ENCODE assay signal across 1 cellular context in genomic region chr3:49873623-49874022, GRCh38.
TF ChIP-seq lines count a peak whose summit lies in the region.

No MANE protein-coding gene starts in this region.

TF ChIP-seq in HepG2, 621 proteins besides CTCF, POLR2A, EP300 and RAD21 (continued from another document and continues in another):
- TF ChIP-seq PRDM10 (CRISPR knock-in tag; IDR thresholded peaks at IDR 0.05; ENCODE audit: low read depth) (no peak; the same call in 1 of the 2 replicates), ZFY (CRISPR knock-in tag; IDR thresholded peaks at IDR 0.05) (peak; percentile 94), U2AF2 (IDR thresholded peaks at IDR 0.05; ENCODE audit: low read depth, low read length) (no peak), ZNF136 (CRISPR knock-in tag; IDR thresholded peaks at IDR 0.05; ENCODE audit: low read depth) (no peak), ELF3 (CRISPR knock-in tag; IDR thresholded peaks at IDR 0.05) (0 out of 2 replicates have a peak, but pooled peaks have one; percentile 46), POGZ (CRISPR knock-in tag; IDR thresholded peaks at IDR 0.05) (peak; percentile 42; the same call in 1 of the 2 replicates), CENPT (CRISPR knock-in tag; IDR thresholded peaks at IDR 0.05; ENCODE audit: low read depth) (peak; percentile 71; the same call in 1 of the 2 replicates), MIXL1 (CRISPR knock-in tag; IDR thresholded peaks at IDR 0.05) (no peak), ZNF605 (CRISPR knock-in tag; IDR thresholded peaks at IDR 0.05) (peak; percentile 62; the same call in 1 of the 2 replicates), GTF3A (CRISPR knock-in tag; conservative IDR thresholded peaks at IDR 0.05) (no peak), ZNF549 (CRISPR knock-in tag; IDR thresholded peaks at IDR 0.05) (no peak), SIX1 (CRISPR knock-in tag; IDR thresholded peaks at IDR 0.05; ENCODE audit: borderline replicate concordance) (no peak), ZSCAN20 (CRISPR knock-in tag; IDR thresholded peaks at IDR 0.05; ENCODE audit: borderline replicate concordance) (no peak), NCOA2 (CRISPR knock-in tag; IDR thresholded peaks at IDR 0.05) (peak; percentile 34; the same call in 1 of the 2 replicates), CREB3 (CRISPR knock-in tag; IDR thresholded peaks at IDR 0.05) (no peak), SALL1 (CRISPR knock-in tag; IDR thresholded peaks at IDR 0.05) (peak; percentile 86), SYNCRIP (IDR thresholded peaks at IDR 0.05; ENCODE audit: insufficient read depth, low read depth, low read length) (no peak), THAP8 (CRISPR knock-in tag; IDR thresholded peaks at IDR 0.05; ENCODE audit: borderline replicate concordance) (no peak), RBM22 (optimal IDR thresholded peaks at IDR 0.05; ENCODE audit: low read length) (no peak), ZNF761 (CRISPR knock-in tag; conservative IDR thresholded peaks at IDR 0.05) (no peak), ZNF317 (CRISPR knock-in tag; IDR thresholded peaks at IDR 0.05) (no peak), HMGA1 (CRISPR knock-in tag; conservative IDR thresholded peaks at IDR 0.05) (no peak), POLR2AphosphoS2 (IDR thresholded peaks at IDR 0.05; ENCODE audit: low read depth, low read length) (no peak), USF2 (IDR thresholded peaks at IDR 0.05; ENCODE audit: low read depth, low read length) (no peak), USF2 (CRISPR knock-in tag; IDR thresholded peaks at IDR 0.05; ENCODE audit: borderline replicate concordance) (no peak), ZSCAN12 (CRISPR knock-in tag; IDR thresholded peaks at IDR 0.05) (no peak), ZBTB1 (CRISPR knock-in tag; IDR thresholded peaks at IDR 0.05; ENCODE audit: borderline replicate concordance) (no peak), ZNF251 (CRISPR knock-in tag; IDR thresholded peaks at IDR 0.05) (no peak), ZNF407 (CRISPR knock-in tag; IDR thresholded peaks at IDR 0.05; ENCODE audit: not compliant biosample characterization) (no peak), HOXD1 (CRISPR knock-in tag; IDR thresholded peaks at IDR 0.05) (no peak), HNRNPLL (IDR thresholded peaks at IDR 0.05; ENCODE audit: low read depth, low read length, poor library complexity, severe bottlenecking) (no peak)
- TF ChIP-seq, protein P1, sequence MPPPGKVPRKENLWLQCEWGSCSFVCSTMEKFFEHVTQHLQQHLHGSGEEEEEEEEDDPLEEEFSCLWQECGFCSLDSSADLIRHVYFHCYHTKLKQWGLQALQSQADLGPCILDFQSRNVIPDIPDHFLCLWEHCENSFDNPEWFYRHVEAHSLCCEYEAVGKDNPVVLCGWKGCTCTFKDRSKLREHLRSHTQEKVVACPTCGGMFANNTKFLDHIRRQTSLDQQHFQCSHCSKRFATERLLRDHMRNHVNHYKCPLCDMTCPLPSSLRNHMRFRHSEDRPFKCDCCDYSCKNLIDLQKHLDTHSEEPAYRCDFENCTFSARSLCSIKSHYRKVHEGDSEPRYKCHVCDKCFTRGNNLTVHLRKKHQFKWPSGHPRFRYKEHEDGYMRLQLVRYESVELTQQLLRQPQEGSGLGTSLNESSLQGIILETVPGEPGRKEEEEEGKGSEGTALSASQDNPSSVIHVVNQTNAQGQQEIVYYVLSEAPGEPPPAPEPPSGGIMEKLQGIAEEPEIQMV (CRISPR knock-in tag; IDR thresholded peaks at IDR 0.05; ENCODE audit: low read depth) = no peak
- TF ChIP-seq, protein P2, sequence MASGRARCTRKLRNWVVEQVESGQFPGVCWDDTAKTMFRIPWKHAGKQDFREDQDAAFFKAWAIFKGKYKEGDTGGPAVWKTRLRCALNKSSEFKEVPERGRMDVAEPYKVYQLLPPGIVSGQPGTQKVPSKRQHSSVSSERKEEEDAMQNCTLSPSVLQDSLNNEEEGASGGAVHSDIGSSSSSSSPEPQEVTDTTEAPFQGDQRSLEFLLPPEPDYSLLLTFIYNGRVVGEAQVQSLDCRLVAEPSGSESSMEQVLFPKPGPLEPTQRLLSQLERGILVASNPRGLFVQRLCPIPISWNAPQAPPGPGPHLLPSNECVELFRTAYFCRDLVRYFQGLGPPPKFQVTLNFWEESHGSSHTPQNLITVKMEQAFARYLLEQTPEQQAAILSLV (CRISPR knock-in tag; IDR thresholded peaks at IDR 0.05; ENCODE audit: borderline replicate concordance) = no peak
- TF ChIP-seq, protein P3, sequence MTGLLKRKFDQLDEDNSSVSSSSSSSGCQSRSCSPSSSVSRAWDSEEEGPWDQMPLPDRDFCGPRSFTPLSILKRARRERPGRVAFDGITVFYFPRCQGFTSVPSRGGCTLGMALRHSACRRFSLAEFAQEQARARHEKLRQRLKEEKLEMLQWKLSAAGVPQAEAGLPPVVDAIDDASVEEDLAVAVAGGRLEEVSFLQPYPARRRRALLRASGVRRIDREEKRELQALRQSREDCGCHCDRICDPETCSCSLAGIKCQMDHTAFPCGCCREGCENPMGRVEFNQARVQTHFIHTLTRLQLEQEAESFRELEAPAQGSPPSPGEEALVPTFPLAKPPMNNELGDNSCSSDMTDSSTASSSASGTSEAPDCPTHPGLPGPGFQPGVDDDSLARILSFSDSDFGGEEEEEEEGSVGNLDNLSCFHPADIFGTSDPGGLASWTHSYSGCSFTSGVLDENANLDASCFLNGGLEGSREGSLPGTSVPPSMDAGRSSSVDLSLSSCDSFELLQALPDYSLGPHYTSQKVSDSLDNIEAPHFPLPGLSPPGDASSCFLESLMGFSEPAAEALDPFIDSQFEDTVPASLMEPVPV (CRISPR knock-in tag; IDR thresholded peaks at IDR 0.05) = no peak
